ENCODE assay signal across 16 cellular contexts in the genomic region with DNA sequence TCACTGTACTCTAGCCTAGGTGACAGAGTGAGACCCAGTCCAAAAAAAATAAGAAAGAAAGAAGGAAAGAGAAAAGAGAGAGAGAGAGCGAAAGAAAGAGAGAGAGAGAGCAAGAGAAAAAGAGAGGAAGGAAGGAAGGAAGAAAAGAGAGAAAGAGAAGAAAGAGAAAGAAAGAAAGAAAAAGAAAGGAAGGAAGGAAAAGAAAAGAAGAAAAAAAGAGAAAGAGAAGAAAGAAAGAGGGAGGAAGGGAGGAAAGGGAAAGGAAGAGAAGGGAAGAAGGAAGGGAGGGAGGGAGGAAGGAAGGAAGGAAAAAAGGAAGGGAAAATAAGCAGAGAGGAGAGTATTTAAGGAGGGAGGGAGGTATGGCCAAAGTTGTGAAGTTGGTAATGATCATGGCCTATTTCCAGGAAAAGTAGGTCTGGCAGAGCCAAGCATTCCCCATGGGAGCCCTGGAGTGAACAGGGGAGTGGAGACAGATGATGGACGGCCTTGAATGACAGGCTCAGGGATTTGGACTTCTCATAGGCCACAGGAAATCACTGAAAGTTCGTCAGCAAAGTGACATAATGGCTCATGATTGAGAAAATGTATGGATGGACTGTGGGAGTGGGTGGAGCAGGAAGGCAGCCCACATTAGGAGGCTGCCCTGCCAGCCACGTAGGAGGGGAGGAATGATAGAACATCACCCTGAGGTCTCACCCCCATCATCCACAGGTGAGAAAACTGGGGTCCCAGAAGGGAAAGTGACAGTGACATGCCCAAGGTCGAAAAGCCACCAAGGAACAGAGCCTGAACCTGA. TPM values are rescaled to one million over a fixed set of nuclear protein-coding genes. Genes with fewer than 3 reads are reported as not detected.
DNase-seq lines count a peak whose midpoint lies in the region; ATAC-seq, FAIRE-seq and TF ChIP-seq lines count a peak whose summit lies in the region.
"Had no signal": no experiment of that assay in that cellular context is flagged by ENCODE, and none has a peak within 500 bp of the region (broad histone marks: within the 10 kb centered on the region; RNA-seq: fewer than 3 reads in every experiment).

No MANE protein-coding gene starts in this region.

- no peaks in the 10 kb centered on the region for H4K20me1 ChIP-seq in K562 (replicated peaks; ENCODE audit: control insufficient read depth, insufficient read depth, low read length)

- H3K4me1 ChIP-seq in BE2C (no peaks in the 10 kb centered on the region), K562 (replicated peaks in 1 of 2; ENCODE audit: control insufficient read depth in 2 of 2, insufficient read depth in 2 of 2, low read length in 2 of 2) (no peaks in the 10 kb centered on the region)
- H3K4me1 ChIP-seq: SJSA1 had no signal

- 3% methylated on average over 5 of the region's 5 CpGs for WGBS in K562 (ENCODE audit: insufficient coverage, low coverage, missing lambda C conversion rate)

- DNase-seq in BE2C (peak; percentile 76), DMS 273 (lab: John Stamatoyannopoulos, UW; ENCODE audit: unreplicated experiment) (peak; percentile 59), NCI-H446 (lab: John Stamatoyannopoulos, UW) (peak; percentile 19 to 23), K562 (ENCODE audit: extremely low read depth in 1 of 4, low spot score in 3 of 4) (no peak), NCI-H2196 (lab: John Stamatoyannopoulos, UW; ENCODE audit: unreplicated experiment) (no peak), T-helper 9 cell (no peak), HK-2 (ENCODE audit: unreplicated experiment) (no peak)
- DNase-seq: H9; KG1; MG63; NCI-H1092; NCI-H146; NCI-H2081; NK-92 treated with Interleukin-12 subunit alpha and Interleukin-12 subunit beta, amount 100 ng/mL, for 24 hours; OCI-M1 had no signal

- H3K4me3 ChIP-seq in BE2C (ENCODE audit: low read depth, low read length) = no peak overlapping the region
- no peak overlapping the region for H3K4me3 ChIP-seq in K562
- H3K4me3 ChIP-seq: MG63, SJSA1 had no signal

- no peaks in the 10 kb centered on the region for H3K79me2 ChIP-seq in K562 (ENCODE audit: control insufficient read depth, insufficient read depth, low read length)

- no peak overlapping the region for H2AFZ ChIP-seq in K562 (ENCODE audit: low read depth, low read length)

- POLR2A ChIA-PET in K562 (lab: Yijun Ruan, JAX) = no interaction called here

- H3K27me3 ChIP-seq in BE2C = no peaks in the 10 kb centered on the region
- peaks cover 61 to 72% of the 10 kb centered on the region in 2 experiments for H3K27me3 ChIP-seq in K562 (ENCODE audit: control insufficient read depth in 2 of 2, insufficient read depth in 2 of 2, low read length in 2 of 2)
- H3K27me3 ChIP-seq: MG63 had no signal

- H3K9me1 ChIP-seq in K562 (ENCODE audit: control insufficient read depth, insufficient read depth, low read length) = no peaks in the 10 kb centered on the region

- TF ChIP-seq POLR2A in K562 (conservative IDR thresholded peaks at IDR 0.05) = no peak

- intact Hi-C loops in K562 (cut with micrococcal nuclease) = no loop called here

- no peak for FAIRE-seq in K562 (lab: Jason Lieb, UNC)

- H3K9ac ChIP-seq in K562 (ENCODE audit: insufficient read depth in 1 of 2, low read depth in 2 of 2, low read length in 2 of 2) = no peak overlapping the region

- TF ChIP-seq EP300 in K562 (IDR thresholded peaks at IDR 0.05; ENCODE audit: low read length) = no peak

- in situ Hi-C loops in K562 (cut with MboI) = no loop called here

- no TSS peak for BruUV-seq in K562 (replicated peaks; lab: Mats Ljungman, UMichigan)

- no peak overlapping the region for H3K4me2 ChIP-seq in K562 (ENCODE audit: insufficient read depth, low read length)

- no peak for ATAC-seq in K562

- TF ChIP-seq RAD21 in K562 (CRISPR knock-in tag; conservative IDR thresholded peaks at IDR 0.05 in 1 of 2, IDR thresholded peaks at IDR 0.05 in 1 of 2) = no peak

- H3K27ac ChIP-seq in K562 (ENCODE audit: extremely low read depth, low read depth, low read length) = no peak overlapping the region
- H3K27ac ChIP-seq: SJSA1 had no signal

- CTCF ChIA-PET in K562 (lab: Yijun Ruan, JAX; ENCODE audit: low intra/inter-chr PET ratio) = no interaction called here

- TF ChIP-seq CTCF in BE2C (IDR thresholded peaks at IDR 0.05; ENCODE audit: low read depth, low read length) (no peak), K562 (IDR thresholded peaks at IDR 0.05 in 2 of 3, conservative IDR thresholded peaks at IDR 0.05 in 1 of 3; ENCODE audit: insufficient read depth in 2 of 3, low read depth in 1 of 3, low read length in 3 of 3) (no peak)

- no peaks in the 10 kb centered on the region for H3K36me3 ChIP-seq in BE2C
- no peaks in the 10 kb centered on the region for H3K36me3 ChIP-seq in K562 (ENCODE audit: control insufficient read depth, insufficient read depth, low read length)
- H3K36me3 ChIP-seq: MG63, SJSA1 had no signal

- H3K9me3 ChIP-seq in BE2C = no peaks in the 10 kb centered on the region
- H3K9me3 ChIP-seq in K562 (replicated peaks; ENCODE audit: control insufficient read depth, insufficient read depth, low read depth, low read length) = no peaks in the 10 kb centered on the region
- H3K9me3 ChIP-seq: MG63, SJSA1 had no signal

TF ChIP-seq in K562, 482 proteins besides CTCF, POLR2A, EP300 and RAD21 (continues in another document):
- TF ChIP-seq, protein P1, sequence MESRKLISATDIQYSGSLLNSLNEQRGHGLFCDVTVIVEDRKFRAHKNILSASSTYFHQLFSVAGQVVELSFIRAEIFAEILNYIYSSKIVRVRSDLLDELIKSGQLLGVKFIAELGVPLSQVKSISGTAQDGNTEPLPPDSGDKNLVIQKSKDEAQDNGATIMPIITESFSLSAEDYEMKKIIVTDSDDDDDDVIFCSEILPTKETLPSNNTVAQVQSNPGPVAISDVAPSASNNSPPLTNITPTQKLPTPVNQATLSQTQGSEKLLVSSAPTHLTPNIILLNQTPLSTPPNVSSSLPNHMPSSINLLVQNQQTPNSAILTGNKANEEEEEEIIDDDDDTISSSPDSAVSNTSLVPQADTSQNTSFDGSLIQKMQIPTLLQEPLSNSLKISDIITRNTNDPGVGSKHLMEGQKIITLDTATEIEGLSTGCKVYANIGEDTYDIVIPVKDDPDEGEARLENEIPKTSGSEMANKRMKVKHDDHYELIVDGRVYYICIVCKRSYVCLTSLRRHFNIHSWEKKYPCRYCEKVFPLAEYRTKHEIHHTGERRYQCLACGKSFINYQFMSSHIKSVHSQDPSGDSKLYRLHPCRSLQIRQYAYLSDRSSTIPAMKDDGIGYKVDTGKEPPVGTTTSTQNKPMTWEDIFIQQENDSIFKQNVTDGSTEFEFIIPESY (CRISPR knock-in tag; IDR thresholded peaks at IDR 0.05) = no peak
- TF ChIP-seq, protein P2, sequence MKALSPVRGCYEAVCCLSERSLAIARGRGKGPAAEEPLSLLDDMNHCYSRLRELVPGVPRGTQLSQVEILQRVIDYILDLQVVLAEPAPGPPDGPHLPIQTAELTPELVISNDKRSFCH (CRISPR knock-in tag; IDR thresholded peaks at IDR 0.05) = no peak
- TF ChIP-seq, protein P2 (tag; IDR thresholded peaks at IDR 0.05) = no peak
- TF ChIP-seq FOXK1 (CRISPR knock-in tag; IDR thresholded peaks at IDR 0.05; ENCODE audit: borderline replicate concordance) = no peak
- TF ChIP-seq HDAC6 (IDR thresholded peaks at IDR 0.05; ENCODE audit: low read depth, low read length) = no peak
- TF ChIP-seq OTX1 (CRISPR knock-in tag; IDR thresholded peaks at IDR 0.05) = no peak
- no peak for TF ChIP-seq NFIX (CRISPR knock-in tag; IDR thresholded peaks at IDR 0.05; ENCODE audit: low read depth)
- TF ChIP-seq EWSR1 (IDR thresholded peaks at IDR 0.05; ENCODE audit: borderline replicate concordance, low read depth, partially characterized antibody) = no peak
- no peak for TF ChIP-seq CHD4 (IDR thresholded peaks at IDR 0.05; ENCODE audit: insufficient read depth, insufficient replicate concordance, low read depth, low read length, poor library complexity, severe bottlenecking)
- TF ChIP-seq NKRF (IDR thresholded peaks at IDR 0.05; ENCODE audit: borderline replicate concordance) = no peak
- TF ChIP-seq KDM1A (IDR thresholded peaks at IDR 0.05) = peak in 1 of 2 experiments; percentile 25; a peak in 1 of 4 replicates

RNA-seq across cellular contexts. Expression of gene CUX1, which starts 44.7 kb away (rescaled TPM):
- polyA plus RNA-seq in BE2C (2012; ENCODE audit: insufficient read depth, insufficient read length, low read depth) = 28.7 TPM
- 271 and 342 TPM in 2 replicates for total RNA-seq in K562 (2011; cell fraction: chromatin; rRNA removed; ENCODE audit: low replicate concordance)
- 121 and 144 TPM in 2 replicates for total RNA-seq in K562 (2011; cell fraction: nucleolus; rRNA removed)
- 169 and 178 TPM in 2 replicates for total RNA-seq in K562 (2011; cell fraction: nucleoplasm; rRNA removed)
- total RNA-seq in K562 (2014; rRNA removed) = 25.2 and 34.2 TPM in 2 replicates
- total RNA-seq in K562 (2014; rRNA removed; fragmentation: Illumina TruSeq; extraction: Trizol) = 33.0 and 41.3 TPM in 2 replicates
- total RNA-seq in K562 (2015; rRNA removed; fragmentation: Illumina TruSeq; extraction: Trizol) = 25.2 and 26.2 TPM in 2 replicates
- total RNA-seq in K562 (2021) = 52.9 and 55.3 TPM in 2 replicates
- 9.6 and 13.0 TPM in 2 replicates for polyA plus RNA-seq in K562 (2011; rRNA removed)
- 9.5 and 20.1 TPM in 2 replicates for polyA plus RNA-seq in K562 (2011; cell fraction: cytosol; rRNA removed)
- polyA plus RNA-seq in K562 (2011; cell fraction: nucleus; rRNA removed) = 8.9 and 14.8 TPM in 2 replicates
- 27.5 and 61.2 TPM in 2 replicates for polyA plus RNA-seq in K562 (2012)
- polyA plus RNA-seq in K562 (2014; fragmentation: Illumina TruSeq; extraction: Trizol) = 31.9 and 32.2 TPM in 2 replicates
- polyA plus RNA-seq in K562 (2014; fragmentation: Nextera tagmentation; extraction: Ambion mirVana) = 1 to 10 TPM; 3.6 to 6.7 TPM
- 21.4 and 24.7 TPM in 2 replicates for polyA plus RNA-seq in K562 (2014; rRNA removed)
- 33.4 and 37.2 TPM in 2 replicates for polyA minus RNA-seq in K562 (2011; rRNA and poly(A)+ RNA removed)
- polyA minus RNA-seq in K562 (2011; cell fraction: cytosol; rRNA and poly(A)+ RNA removed) = 13.4 and 20.4 TPM in 2 replicates
- 30.6 and 60.0 TPM in 2 replicates for polyA minus RNA-seq in K562 (2011; cell fraction: nucleus; rRNA and poly(A)+ RNA removed)

Comparison
In these comparisons a context has a peak if more than half of its experiments do, and no peak if none do; other contexts are left out.
1. DNase-seq: peak in BE2C (single experiment), DMS 273 (single experiment) and NCI-H446 (2 of 2); none in K562 (0 of 4), NCI-H2196 (single experiment), T-helper 9 cell (single experiment) and HK-2 (single experiment).